23 cellular contexts compared by ENCODE assay signal in genomic region chr2:123453772-123454171, GRCh38.
"Had no signal": no experiment of that assay in that cellular context is flagged by ENCODE, and none has a peak within 500 bp of the region (broad histone marks: within the 10 kb centered on the region; RNA-seq: fewer than 3 reads in every experiment).

No MANE protein-coding gene starts in this region.

- H3K27ac Mint-ChIP-seq: immature natural killer cell, naive B cell, nephron, type B pancreatic cell had no signal

- H3K36me3 Mint-ChIP-seq: naive B cell, type B pancreatic cell had no signal

- H3K27me3 ChIP-seq: gastroesophageal sphincter, sigmoid colon, suprapubic skin, thyroid gland had no signal

- H3K9ac ChIP-seq: parathyroid adenoma had no signal

- ATAC-seq: esophagus mucosa; gastroesophageal sphincter; left cardiac atrium; stimulated activated naive CD8-positive, alpha-beta T cell treated with anti-CD3 and anti-CD28 coated beads, Interleukin-15, Interleukin-2, amounts not matched to agents 100 U/mL and 50 U/mL, for 24 hours had no signal

- FAIRE-seq: kidney, small intestine had no signal

- H3K27ac ChIP-seq: dorsolateral prefrontal cortex, gastroesophageal sphincter, left ventricle myocardium inferior, parathyroid adenoma, prostate gland, sigmoid colon, suprapubic skin, thyroid gland had no signal

- H3K4me1 ChIP-seq: gastroesophageal sphincter, left ventricle myocardium inferior, parathyroid adenoma, prostate gland, sigmoid colon, suprapubic skin, thyroid gland had no signal

- H3K79me2 ChIP-seq: parathyroid adenoma had no signal

- H3K9me3 Mint-ChIP-seq: nephron, type B pancreatic cell had no signal

- H3K4me3 Mint-ChIP-seq: immature natural killer cell, naive B cell, nephron, type B pancreatic cell had no signal

- H3K27me3 Mint-ChIP-seq: naive B cell, type B pancreatic cell had no signal

- H3K36me3 ChIP-seq: gastroesophageal sphincter, left ventricle myocardium inferior, prostate gland, sigmoid colon, suprapubic skin, thyroid gland had no signal

- H3K4me1 Mint-ChIP-seq: immature natural killer cell, naive B cell, nephron had no signal

- H3K9me3 ChIP-seq: gastroesophageal sphincter, left ventricle myocardium inferior, prostate gland, sigmoid colon, suprapubic skin, thyroid gland had no signal

- DNase-seq: cortex of kidney; dorsolateral prefrontal cortex; effector CD8-positive, alpha-beta T cell; glutamatergic neuron; immature natural killer cell; kidney; left cardiac atrium; left ventricle myocardium inferior; mesendoderm; naive B cell; sigmoid colon; small intestine; stimulated activated CD4-positive, alpha-beta T cell treated with anti-CD3 and anti-CD28 coated beads, Interleukin-2, amount 100 ng/mL, for 48 hours; stimulated activated naive CD8-positive, alpha-beta T cell treated with anti-CD3 and anti-CD28 coated beads, Interleukin-15, Interleukin-2, amounts not matched to agents 100 U/mL and 50 U/mL, for 24 hours; thyroid gland had no signal

- H3K4me3 ChIP-seq: dorsolateral prefrontal cortex, gastroesophageal sphincter, left ventricle myocardium inferior, lung, prostate gland, sigmoid colon, suprapubic skin, thyroid gland had no signal

- H2AFZ ChIP-seq: parathyroid adenoma had no signal
